ENCODE assay signal across 27 cellular contexts in the genomic region with DNA sequence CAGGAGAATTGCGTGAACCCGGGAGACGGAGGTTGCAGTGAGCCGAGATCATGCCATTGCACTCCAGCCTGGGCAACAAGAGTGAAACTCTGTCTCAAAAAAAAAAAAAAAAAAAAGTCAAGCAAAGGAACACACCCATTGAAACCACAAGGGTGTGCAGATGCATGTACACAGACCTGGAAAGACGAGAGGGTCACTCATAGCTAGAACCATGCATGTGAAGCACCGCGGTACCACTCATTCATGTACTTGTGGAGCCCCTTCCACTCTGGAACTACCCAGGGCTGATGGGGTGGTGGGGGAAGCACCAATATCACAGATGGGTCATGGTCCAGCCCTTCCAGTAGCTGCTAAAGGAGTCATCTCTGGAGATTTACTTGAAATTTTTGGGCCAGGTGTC. TPM values are rescaled to one million over a fixed set of nuclear protein-coding genes. Genes with fewer than 3 reads are reported as not detected.
"Had no signal": no experiment of that assay in that cellular context is flagged by ENCODE, and none has a peak within 500 bp of the region (broad histone marks: within the 10 kb centered on the region; RNA-seq: fewer than 3 reads in every experiment).

No MANE protein-coding gene starts in this region.

- H3K36me3 ChIP-seq: esophagus squamous epithelium, gastrocnemius medialis, neural progenitor cell had no signal

- H3K27ac ChIP-seq: coronary artery, esophagus squamous epithelium, gastrocnemius medialis, neural progenitor cell, VCaP had no signal

- H3K4me3 ChIP-seq: coronary artery, esophagus squamous epithelium, gastrocnemius medialis had no signal

- H3K27ac Mint-ChIP-seq: activated naive CD4-positive, alpha-beta T cell treated with anti-CD3 and anti-CD28 coated beads, Interleukin-2, amount 10 ng/mL, durations not matched to agents 7 days and 5 days; activated naive CD8-positive, alpha-beta T cell treated with anti-CD3 and anti-CD28 coated beads, Interleukin-2, amount 50 U/mL, for 24 hours; mesothelial cell of epicardium; naive thymus-derived CD8-positive, alpha-beta T cell; progenitor cell of endocrine pancreas; T-cell; T-helper 2 cell treated with Interferon-gamma antibody and Interleukin-4, amounts not matched to agents 5 μg/mL and 100 μg/mL, for 36 hours had no signal

- H3K4me1 ChIP-seq: gastrocnemius medialis had no signal

- H3K4me1 Mint-ChIP-seq: activated naive CD4-positive, alpha-beta T cell treated with anti-CD3 and anti-CD28 coated beads, Interleukin-2, amount 10 ng/mL, durations not matched to agents 7 days and 5 days; mesothelial cell of epicardium; naive thymus-derived CD8-positive, alpha-beta T cell; T-cell had no signal

- H3K9me3 Mint-ChIP-seq: activated naive CD4-positive, alpha-beta T cell treated with anti-CD3 and anti-CD28 coated beads, Interleukin-2, amount 10 ng/mL, durations not matched to agents 7 days and 5 days; activated naive CD8-positive, alpha-beta T cell treated with anti-CD3 and anti-CD28 coated beads, Interleukin-2, amount 50 U/mL, for 24 hours; activated T-cell treated with anti-CD3 and anti-CD28 coated beads, Interleukin-2, amount 50 U/mL, for 4 hours; mesothelial cell of epicardium; naive thymus-derived CD8-positive, alpha-beta T cell; neural progenitor cell; T-cell; T-helper 2 cell treated with Interferon-gamma antibody and Interleukin-4, amounts not matched to agents 5 μg/mL and 100 μg/mL, for 36 hours had no signal

- H3K27me3 ChIP-seq: neural progenitor cell had no signal

- DNase-seq: activated CD4-positive, alpha-beta T cell treated with anti-CD3 and anti-CD28 coated beads, Interleukin-2, amount 50 U/mL, for 1 hour; activated CD8-positive, alpha-beta memory T cell treated with anti-CD3 and anti-CD28 coated beads for 24 hours; activated CD8-positive, alpha-beta memory T cell treated with anti-CD3 and anti-CD28 coated beads, Interleukin-2, amount 50 U/mL, for 4 hours; activated effector memory CD4-positive, alpha-beta T cell treated with Interleukin-2 at 50 U/mL for 16 hours; activated naive CD4-positive, alpha-beta T cell treated with anti-CD3 and anti-CD28 coated beads, Interleukin-2, amount 10 ng/mL, durations not matched to agents 7 days and 5 days; activated naive CD8-positive, alpha-beta T cell treated with anti-CD3 and anti-CD28 coated beads, Interleukin-2, amount 50 U/mL, for 24 hours; activated T-cell treated with anti-CD3 and anti-CD28 coated beads, Interleukin-2, amount 50 U/mL, for 4 hours; cerebellar nuclear complex; esophagus squamous epithelium; gastrocnemius medialis; hippocampal formation; kidney glomerular epithelial cell; mammary epithelial cell; naive thymus-derived CD8-positive, alpha-beta T cell; retina; stimulated activated CD4-positive, alpha-beta T cell treated with anti-CD3 and anti-CD28 coated beads, Interleukin-4, amount 100 ng/mL, for 24 hours; stimulated activated naive CD8-positive, alpha-beta T cell treated with anti-CD3 and anti-CD28 coated beads, Interleukin-15, Interleukin-2, amounts not matched to agents 100 U/mL and 50 U/mL, for 24 hours; T-cell had no signal

- H3K4me3 Mint-ChIP-seq: activated naive CD4-positive, alpha-beta T cell treated with anti-CD3 and anti-CD28 coated beads, Interleukin-2, amount 10 ng/mL, durations not matched to agents 7 days and 5 days; activated naive CD8-positive, alpha-beta T cell treated with anti-CD3 and anti-CD28 coated beads, Interleukin-2, amount 50 U/mL, for 24 hours; activated T-cell treated with anti-CD3 and anti-CD28 coated beads, Interleukin-2, amount 50 U/mL, for 4 hours; mesothelial cell of epicardium; naive thymus-derived CD8-positive, alpha-beta T cell; neural progenitor cell; T-cell; T-helper 2 cell treated with Interferon-gamma antibody and Interleukin-4, amounts not matched to agents 5 μg/mL and 100 μg/mL, for 36 hours had no signal

- H3K9me3 ChIP-seq: esophagus squamous epithelium, gastrocnemius medialis had no signal

- H3K9ac ChIP-seq: neural progenitor cell had no signal

- H3K36me3 Mint-ChIP-seq: activated naive CD4-positive, alpha-beta T cell treated with anti-CD3 and anti-CD28 coated beads, Interleukin-2, amount 10 ng/mL, durations not matched to agents 7 days and 5 days; mesothelial cell of epicardium; naive thymus-derived CD8-positive, alpha-beta T cell; neural progenitor cell; T-cell had no signal

- ATAC-seq: activated CD4-positive, CD25-positive, alpha-beta regulatory T cell treated with anti-CD3 and anti-CD28 coated beads, Interleukin-2, amount 50 U/mL, for 24 hours; activated naive CD8-positive, alpha-beta T cell treated with anti-CD3 and anti-CD28 coated beads, Interleukin-2, amount 50 U/mL, for 24 hours; activated T-cell treated with anti-CD3 and anti-CD28 coated beads, Interleukin-2, amount 50 U/mL, for 4 hours; gastrocnemius medialis; naive thymus-derived CD8-positive, alpha-beta T cell; stimulated activated naive CD8-positive, alpha-beta T cell treated with anti-CD3 and anti-CD28 coated beads, Interleukin-15, Interleukin-2, amounts not matched to agents 100 U/mL and 50 U/mL, for 24 hours; T-cell had no signal

RNA-seq across cellular contexts. Expression of a gene that starts 14.6 kb away (rescaled TPM):
- total RNA-seq: subcutaneous adipose tissue had no signal

RNA-seq across cellular contexts. Expression of a gene that starts 40.2 kb away (rescaled TPM):
- total RNA-seq: gastrocnemius medialis, urinary bladder had no signal
- polyA plus RNA-seq: naive thymus-derived CD8-positive, alpha-beta T cell had no signal
